1 cellular context compared by ENCODE assay signal in the genomic region with DNA sequence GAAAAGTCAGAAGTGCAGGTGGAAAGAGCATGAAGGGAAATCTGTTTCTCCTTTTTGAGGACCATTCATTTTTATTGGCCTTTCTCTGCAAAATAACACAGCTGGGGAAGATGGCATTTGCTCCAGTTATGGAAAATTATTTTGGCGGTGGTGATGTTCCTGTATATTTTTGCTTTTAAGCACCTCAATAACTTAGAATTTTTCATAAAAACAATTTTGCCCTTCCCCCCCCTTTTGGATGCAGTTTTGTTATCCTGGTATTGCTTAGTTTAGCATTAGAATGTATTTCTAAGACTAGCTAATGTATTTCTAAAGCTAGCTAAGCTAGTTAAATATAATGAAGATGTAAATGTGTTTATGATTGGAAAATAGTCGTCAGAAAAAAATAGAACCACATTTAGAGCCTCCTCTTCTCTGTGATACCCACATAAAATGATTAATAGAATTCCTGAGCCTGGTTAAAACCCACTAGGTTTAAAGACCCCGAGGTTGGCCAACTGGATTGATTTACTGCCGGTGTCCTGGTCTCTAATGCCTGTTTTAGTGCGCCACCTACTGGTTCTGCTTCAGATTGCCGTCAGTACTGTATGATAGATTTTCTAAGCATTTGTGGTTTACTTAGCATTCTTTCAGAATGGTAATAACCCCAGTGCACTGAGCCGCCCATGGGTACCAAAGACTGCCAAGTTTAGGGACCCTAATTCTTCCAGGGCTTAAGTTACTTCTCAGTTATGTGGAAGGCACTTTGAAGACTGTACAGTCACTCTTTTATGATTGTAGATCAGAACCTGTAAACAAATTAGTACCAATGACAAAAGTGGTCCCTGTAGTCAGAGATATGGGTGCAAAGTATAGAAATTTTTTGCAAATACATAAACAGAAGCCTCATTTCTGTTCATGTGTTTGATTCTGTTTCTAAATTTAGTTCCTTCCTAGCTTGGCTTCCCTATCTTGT.
TF ChIP-seq lines count a peak whose summit lies in the region.

No MANE protein-coding gene starts in this region.

TF ChIP-seq in HEK293, 187 proteins besides CTCF, POLR2A, EP300 and RAD21 (continued from another document):
- TF ChIP-seq ZSCAN30 (tag by site-specific recombination; IDR thresholded peaks at IDR 0.05) (no peak), ZNF140 (tag by site-specific recombination; IDR thresholded peaks at IDR 0.05) (no peak), ZNF561 (tag by site-specific recombination; IDR thresholded peaks at IDR 0.05; ENCODE audit: borderline replicate concordance) (peak; percentile 32; the same call in 1 of the 2 replicates), ZNF837 (tag by site-specific recombination; IDR thresholded peaks at IDR 0.05) (no peak), ZNF660 (tag by site-specific recombination; IDR thresholded peaks at IDR 0.05) (peak; percentile 45; the same call in 1 of the 2 replicates), ZNF266 (tag by site-specific recombination; IDR thresholded peaks at IDR 0.05; ENCODE audit: low read depth) (no peak), ZNF521 (tag by site-specific recombination; IDR thresholded peaks at IDR 0.05) (no peak), SP2 (tag by site-specific recombination; IDR thresholded peaks at IDR 0.05) (no peak)
- TF ChIP-seq, protein P1, sequence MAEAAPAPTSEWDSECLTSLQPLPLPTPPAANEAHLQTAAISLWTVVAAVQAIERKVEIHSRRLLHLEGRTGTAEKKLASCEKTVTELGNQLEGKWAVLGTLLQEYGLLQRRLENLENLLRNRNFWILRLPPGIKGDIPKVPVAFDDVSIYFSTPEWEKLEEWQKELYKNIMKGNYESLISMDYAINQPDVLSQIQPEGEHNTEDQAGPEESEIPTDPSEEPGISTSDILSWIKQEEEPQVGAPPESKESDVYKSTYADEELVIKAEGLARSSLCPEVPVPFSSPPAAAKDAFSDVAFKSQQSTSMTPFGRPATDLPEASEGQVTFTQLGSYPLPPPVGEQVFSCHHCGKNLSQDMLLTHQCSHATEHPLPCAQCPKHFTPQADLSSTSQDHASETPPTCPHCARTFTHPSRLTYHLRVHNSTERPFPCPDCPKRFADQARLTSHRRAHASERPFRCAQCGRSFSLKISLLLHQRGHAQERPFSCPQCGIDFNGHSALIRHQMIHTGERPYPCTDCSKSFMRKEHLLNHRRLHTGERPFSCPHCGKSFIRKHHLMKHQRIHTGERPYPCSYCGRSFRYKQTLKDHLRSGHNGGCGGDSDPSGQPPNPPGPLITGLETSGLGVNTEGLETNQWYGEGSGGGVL (tag by site-specific recombination; IDR thresholded peaks at IDR 0.05) = no peak
- TF ChIP-seq, protein P2, sequence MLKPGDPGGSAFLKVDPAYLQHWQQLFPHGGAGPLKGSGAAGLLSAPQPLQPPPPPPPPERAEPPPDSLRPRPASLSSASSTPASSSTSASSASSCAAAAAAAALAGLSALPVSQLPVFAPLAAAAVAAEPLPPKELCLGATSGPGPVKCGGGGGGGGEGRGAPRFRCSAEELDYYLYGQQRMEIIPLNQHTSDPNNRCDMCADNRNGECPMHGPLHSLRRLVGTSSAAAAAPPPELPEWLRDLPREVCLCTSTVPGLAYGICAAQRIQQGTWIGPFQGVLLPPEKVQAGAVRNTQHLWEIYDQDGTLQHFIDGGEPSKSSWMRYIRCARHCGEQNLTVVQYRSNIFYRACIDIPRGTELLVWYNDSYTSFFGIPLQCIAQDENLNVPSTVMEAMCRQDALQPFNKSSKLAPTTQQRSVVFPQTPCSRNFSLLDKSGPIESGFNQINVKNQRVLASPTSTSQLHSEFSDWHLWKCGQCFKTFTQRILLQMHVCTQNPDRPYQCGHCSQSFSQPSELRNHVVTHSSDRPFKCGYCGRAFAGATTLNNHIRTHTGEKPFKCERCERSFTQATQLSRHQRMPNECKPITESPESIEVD (tag by site-specific recombination; IDR thresholded peaks at IDR 0.05) = 0 out of 2 replicates have a peak, but pooled peaks have one; percentile 22
